37 cellular contexts compared by ENCODE assay signal in the genomic region with DNA sequence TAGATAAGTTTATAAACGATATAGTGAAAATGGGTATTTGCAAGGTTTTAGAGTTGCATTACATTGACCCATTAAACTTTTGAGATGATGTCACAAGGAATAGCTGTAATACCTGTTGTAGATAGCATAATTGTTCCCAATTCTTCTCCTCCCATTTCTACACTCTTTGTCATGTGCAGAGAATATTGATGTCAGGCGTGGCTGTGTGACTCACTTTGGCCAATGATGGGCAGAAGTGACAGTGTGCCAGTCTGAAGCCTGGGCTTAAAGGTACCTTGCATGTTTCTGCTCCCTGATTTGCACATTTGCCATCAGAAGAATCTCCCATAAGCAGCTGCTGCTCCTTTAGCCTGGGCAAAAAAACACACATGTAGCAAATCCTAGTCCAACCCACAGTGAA. TPM values are rescaled to one million over a fixed set of nuclear protein-coding genes. Genes with fewer than 3 reads are reported as not detected.
"Had no signal": no experiment of that assay in that cellular context is flagged by ENCODE, and none has a peak within 500 bp of the region (broad histone marks: within the 10 kb centered on the region; RNA-seq: fewer than 3 reads in every experiment).

No MANE protein-coding gene starts in this region.

- H3K27me3 Mint-ChIP-seq: dendritic cell treated with granulocyte-macrophage colony-stimulating factor and Interleukin-4, amounts not matched to agents 40 ng/mL and 50 ng/mL, for 4 days had no signal

- H3K27me3 ChIP-seq: breast epithelium, ovary, right lobe of liver, thyroid gland, upper lobe of right lung had no signal

- H3K36me3 ChIP-seq: breast epithelium, left ventricle myocardium inferior, neutrophil, ovary, right lobe of liver, thyroid gland, upper lobe of right lung, WERI-Rb-1 had no signal

- DNase-seq: activated CD4-positive, alpha-beta memory T cell treated with anti-CD3 and anti-CD28 coated beads, Interleukin-2, amount 10 ng/mL, durations not matched to agents 7 days and 5 days; activated CD4-positive, alpha-beta T cell treated with anti-CD3 and anti-CD28 coated beads for 1 hour; activated CD4-positive, alpha-beta T cell treated with anti-CD3 and anti-CD28 coated beads, Interleukin-2, amount 10 ng/mL, durations not matched to agents 7 days and 5 days; activated gamma-delta T cell treated with Interleukin-2 at 50 U/mL for 16 hours; activated naive CD8-positive, alpha-beta T cell treated with anti-CD3 and anti-CD28 coated beads, Interleukin-2, amount 50 U/mL, for 24 hours; activated T-cell treated with anti-CD3 and anti-CD28 coated beads, Interleukin-2, amount 50 U/mL, for 4 hours; amygdala; effector CD4-positive, alpha-beta T cell; foreskin fibroblast; head of caudate nucleus; hypothalamus; kidney glomerular epithelial cell; left ventricle myocardium inferior; mucosa of descending colon; naive B cell; nephron progenitor cell; ovary; right lobe of liver; small intestine; stimulated activated CD4-positive, alpha-beta T cell treated with anti-CD3 and anti-CD28 coated beads, Interleukin-4, amount 100 ng/mL, for 4 hours; stimulated activated CD8-positive, alpha-beta memory T cell treated with anti-CD3 and anti-CD28 coated beads, Interleukin-4, amount 100 ng/mL, for 48 hours; stimulated activated naive CD8-positive, alpha-beta T cell treated with anti-CD3 and anti-CD28 coated beads, Interleukin-15, amount 100 ng/mL, for 72 hours; T-helper 9 cell; thyroid gland; upper lobe of right lung; WERI-Rb-1 had no signal

- H3K4me3 ChIP-seq: breast epithelium, left ventricle myocardium inferior, lung, mucosa of descending colon, ovary, right lobe of liver, thyroid gland, upper lobe of right lung had no signal

- H3K9me3 ChIP-seq: breast epithelium, mucosa of descending colon, neutrophil, ovary, right lobe of liver, thyroid gland, upper lobe of right lung had no signal

- H3K9me3 Mint-ChIP-seq: activated CD4-positive, alpha-beta memory T cell treated with anti-CD3 and anti-CD28 coated beads, Interleukin-2, amount 10 ng/mL, durations not matched to agents 7 days and 5 days; activated CD4-positive, alpha-beta T cell treated with anti-CD3 and anti-CD28 coated beads, Interleukin-2, amount 10 ng/mL, durations not matched to agents 7 days and 5 days; activated naive CD4-positive, alpha-beta T cell treated with anti-CD3 and anti-CD28 coated beads, Interleukin-2, amount 50 U/mL, for 24 hours; activated naive CD8-positive, alpha-beta T cell treated with anti-CD3 and anti-CD28 coated beads, Interleukin-2, amount 50 U/mL, for 24 hours; activated T-cell treated with anti-CD3 and anti-CD28 coated beads, Interleukin-2, amount 50 U/mL, for 4 hours; activated T-helper 17 cell treated with anti-CD3 and anti-CD28 coated beads, Interleukin-2, amount 50 U/mL, for 72 hours; central memory CD8-positive, alpha-beta T cell; dendritic cell treated with granulocyte-macrophage colony-stimulating factor and Interleukin-4, amounts not matched to agents 40 ng/mL and 50 ng/mL, for 4 days; stimulated activated memory B cell treated with anti-CD40 and anti-IgM and Interleukin-4, amounts not matched to agents 10 μg/mL and 1 μg/mL and 100 μg/mL, for 72 hours; stimulated activated naive CD8-positive, alpha-beta T cell treated with anti-CD3 and anti-CD28 coated beads, Interleukin-15, amount 100 ng/mL, for 72 hours; T-helper 1 cell treated with Interleukin-12 subunit alpha and Interleukin-12 subunit beta and Interleukin-4 antibody, amounts not matched to agents 30 μg/mL and 1 μg/mL, for 36 hours had no signal

- H3K27ac ChIP-seq: breast epithelium, left ventricle myocardium inferior, neutrophil, ovary, right lobe of liver, thyroid gland, upper lobe of right lung, WERI-Rb-1 had no signal

- H3K36me3 Mint-ChIP-seq: activated naive CD4-positive, alpha-beta T cell treated with anti-CD3 and anti-CD28 coated beads, Interleukin-2, amount 50 U/mL, for 24 hours; naive B cell; stimulated activated memory B cell treated with anti-CD40 and anti-IgM and Interleukin-4, amounts not matched to agents 10 μg/mL and 1 μg/mL and 100 μg/mL, for 72 hours had no signal

- H3K27ac Mint-ChIP-seq: activated CD4-positive, alpha-beta memory T cell treated with anti-CD3 and anti-CD28 coated beads, Interleukin-2, amount 10 ng/mL, durations not matched to agents 7 days and 5 days; activated CD4-positive, alpha-beta T cell treated with anti-CD3 and anti-CD28 coated beads, Interleukin-2, amount 10 ng/mL, durations not matched to agents 7 days and 5 days; activated naive CD4-positive, alpha-beta T cell treated with anti-CD3 and anti-CD28 coated beads, Interleukin-2, amount 50 U/mL, for 24 hours; activated naive CD8-positive, alpha-beta T cell treated with anti-CD3 and anti-CD28 coated beads, Interleukin-2, amount 50 U/mL, for 24 hours; activated T-helper 17 cell treated with anti-CD3 and anti-CD28 coated beads, Interleukin-2, amount 50 U/mL, for 72 hours; dendritic cell treated with granulocyte-macrophage colony-stimulating factor and Interleukin-4, amounts not matched to agents 40 ng/mL and 50 ng/mL, for 4 days; naive B cell; nephron progenitor cell; progenitor cell of endocrine pancreas; stimulated activated memory B cell treated with anti-CD40 and anti-IgM and Interleukin-4, amounts not matched to agents 10 μg/mL and 1 μg/mL and 100 μg/mL, for 72 hours; stimulated activated naive CD8-positive, alpha-beta T cell treated with anti-CD3 and anti-CD28 coated beads, Interleukin-15, amount 100 ng/mL, for 72 hours; T-helper 1 cell treated with Interleukin-12 subunit alpha and Interleukin-12 subunit beta and Interleukin-4 antibody, amounts not matched to agents 30 μg/mL and 1 μg/mL, for 36 hours had no signal

- FAIRE-seq: small intestine, TTC549 had no signal

- H3K4me1 Mint-ChIP-seq: activated CD4-positive, alpha-beta memory T cell treated with anti-CD3 and anti-CD28 coated beads, Interleukin-2, amount 10 ng/mL, durations not matched to agents 7 days and 5 days; activated CD4-positive, alpha-beta T cell treated with anti-CD3 and anti-CD28 coated beads, Interleukin-2, amount 10 ng/mL, durations not matched to agents 7 days and 5 days; activated naive CD4-positive, alpha-beta T cell treated with anti-CD3 and anti-CD28 coated beads, Interleukin-2, amount 50 U/mL, for 24 hours; activated naive CD8-positive, alpha-beta T cell treated with anti-CD3 and anti-CD28 coated beads, Interleukin-2, amount 50 U/mL, for 24 hours; activated T-helper 17 cell treated with anti-CD3 and anti-CD28 coated beads, Interleukin-2, amount 50 U/mL, for 72 hours; central memory CD8-positive, alpha-beta T cell; naive B cell; nephron progenitor cell; stimulated activated memory B cell treated with anti-CD40 and anti-IgM and Interleukin-4, amounts not matched to agents 10 μg/mL and 1 μg/mL and 100 μg/mL, for 72 hours; stimulated activated naive CD8-positive, alpha-beta T cell treated with anti-CD3 and anti-CD28 coated beads, Interleukin-15, amount 100 ng/mL, for 72 hours had no signal

- H3K4me3 Mint-ChIP-seq: activated CD4-positive, alpha-beta memory T cell treated with anti-CD3 and anti-CD28 coated beads, Interleukin-2, amount 10 ng/mL, durations not matched to agents 7 days and 5 days; activated CD4-positive, alpha-beta T cell treated with anti-CD3 and anti-CD28 coated beads, Interleukin-2, amount 10 ng/mL, durations not matched to agents 7 days and 5 days; activated naive CD4-positive, alpha-beta T cell treated with anti-CD3 and anti-CD28 coated beads, Interleukin-2, amount 50 U/mL, for 24 hours; activated naive CD8-positive, alpha-beta T cell treated with anti-CD3 and anti-CD28 coated beads, Interleukin-2, amount 50 U/mL, for 24 hours; activated T-cell treated with anti-CD3 and anti-CD28 coated beads, Interleukin-2, amount 50 U/mL, for 4 hours; activated T-helper 17 cell treated with anti-CD3 and anti-CD28 coated beads, Interleukin-2, amount 50 U/mL, for 72 hours; central memory CD8-positive, alpha-beta T cell; dendritic cell treated with granulocyte-macrophage colony-stimulating factor and Interleukin-4, amounts not matched to agents 40 ng/mL and 50 ng/mL, for 4 days; naive B cell; nephron progenitor cell; stimulated activated memory B cell treated with anti-CD40 and anti-IgM and Interleukin-4, amounts not matched to agents 10 μg/mL and 1 μg/mL and 100 μg/mL, for 72 hours; stimulated activated naive CD8-positive, alpha-beta T cell treated with anti-CD3 and anti-CD28 coated beads, Interleukin-15, amount 100 ng/mL, for 72 hours; T-helper 1 cell treated with Interleukin-12 subunit alpha and Interleukin-12 subunit beta and Interleukin-4 antibody, amounts not matched to agents 30 μg/mL and 1 μg/mL, for 36 hours had no signal

- ATAC-seq: activated naive CD8-positive, alpha-beta T cell treated with anti-CD3 and anti-CD28 coated beads, Interleukin-2, amount 50 U/mL, for 24 hours; activated T-cell treated with anti-CD3 and anti-CD28 coated beads, Interleukin-2, amount 50 U/mL, for 4 hours; activated T-helper 17 cell treated with anti-CD3 and anti-CD28 coated beads, Interleukin-2, amount 50 U/mL, for 72 hours; mucosa of descending colon; right lobe of liver; stimulated activated memory B cell treated with anti-CD40 and anti-IgM and Interleukin-4, amounts not matched to agents 10 μg/mL and 1 μg/mL and 100 μg/mL, for 72 hours; stimulated activated naive CD8-positive, alpha-beta T cell treated with anti-CD3 and anti-CD28 coated beads, Interleukin-15, amount 100 ng/mL, for 72 hours; upper lobe of right lung had no signal

- H3K4me1 ChIP-seq: breast epithelium, left ventricle myocardium inferior, right lobe of liver, thyroid gland, upper lobe of right lung had no signal

RNA-seq across cellular contexts. Expression of a gene that starts 26.9 kb away (rescaled TPM):
- total RNA-seq: activated CD4-positive, alpha-beta memory T cell treated with anti-CD3 and anti-CD28 coated beads, Interleukin-2, amount 10 ng/mL, durations not matched to agents 7 days and 5 days; activated CD4-positive, alpha-beta T cell treated with anti-CD3 and anti-CD28 coated beads, Interleukin-2, amount 10 ng/mL, durations not matched to agents 7 days and 5 days had no signal
